8 cellular contexts compared by ENCODE assay signal in the genomic region with DNA sequence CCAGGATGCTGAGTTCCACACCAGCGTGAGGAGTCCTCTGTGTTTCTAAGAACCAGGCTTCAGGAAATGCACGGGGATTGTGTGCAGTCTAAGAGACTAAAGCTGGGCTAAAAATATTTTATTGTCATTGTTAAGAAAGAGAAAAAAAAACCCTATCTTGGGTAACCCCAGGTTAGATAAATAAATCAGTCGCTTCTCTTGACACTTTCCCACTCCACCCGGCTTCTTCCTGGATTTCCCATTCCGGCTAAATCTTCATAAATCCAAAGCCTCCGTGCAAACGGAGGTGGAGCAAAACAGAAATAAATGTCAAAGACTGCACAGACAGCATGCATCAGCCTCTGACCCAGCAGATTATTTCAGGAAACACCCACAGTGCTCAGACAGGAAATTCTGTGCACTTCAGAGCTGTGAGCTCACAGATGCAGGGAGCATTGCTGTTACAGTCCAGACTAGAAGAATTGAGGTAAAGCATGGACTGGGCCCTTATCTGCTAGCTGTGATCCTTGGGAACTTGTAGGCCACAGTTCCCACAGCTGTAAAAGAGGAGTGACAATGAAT. TPM values are rescaled to one million over a fixed set of nuclear protein-coding genes. Genes with fewer than 3 reads are reported as not detected.
DNase-seq lines count a peak whose midpoint lies in the region; ATAC-seq and TF ChIP-seq lines count a peak whose summit lies in the region.

No MANE protein-coding gene starts in this region.

- peaks cover 0 to 18% (median 4%) of the 10 kb centered on the region in 11 experiments; a peak in 9 of 22 replicates for H3K9me3 ChIP-seq in BLaER1 treated with 17β-estradiol and CSF1 and Interleukin-3, amounts not matched to agents 10 nM and 100 nM (replicated peaks in 1 of 11)
- H3K9me3 ChIP-seq in transverse colon: no peaks in the 10 kb centered on the region
- H3K9me3 ChIP-seq in BE2C: no peaks in the 10 kb centered on the region

- H3K9ac ChIP-seq in BLaER1 treated with 17β-estradiol and CSF1 and Interleukin-3, amounts not matched to agents 10 nM and 100 nM: peak overlapping the region; percentile 36 to 82 (median 62); a peak in 20 of 22 replicates

- peak overlapping the region in 10 of 11 experiments; percentile 25 to 94 (median 84); a peak in 20 of 22 replicates for H3K27ac ChIP-seq in BLaER1 treated with 17β-estradiol and CSF1 and Interleukin-3, amounts not matched to agents 10 nM and 100 nM
- peak overlapping the region; percentile 2 to 54 (median 46) for H3K27ac ChIP-seq in transverse colon

- H3K36me3 ChIP-seq in BLaER1 treated with 17β-estradiol and CSF1 and Interleukin-3, amounts not matched to agents 10 nM and 100 nM: no peaks in the 10 kb centered on the region
- H3K36me3 ChIP-seq in transverse colon (no peaks in the 10 kb centered on the region), BE2C (no peaks in the 10 kb centered on the region)

- intact Hi-C loops in activated T-helper 2 cell treated with anti-CD3 and anti-CD28 coated beads, Interferon-gamma antibody, Interleukin-2, Interleukin-4, amounts not matched to agents 10 μg/mL and 5 μg/mL and 100 μg/mL, durations not matched to agents 14 hours and 24 hours and 36 hours (cut with micrococcal nuclease): loop anchor here (2.0 kb wide), 1 partner anchor 109 kb away; a partner anchor contains a TSS
- intact Hi-C loops in transverse colon (cut with DNase I; ENCODE audit: low total_unique reads): no loop called here

- peak overlapping the region; percentile 61 for H3K4me3 Mint-ChIP-seq in activated T-helper 2 cell treated with anti-CD3 and anti-CD28 coated beads, Interferon-gamma antibody, Interleukin-2, Interleukin-4, amounts not matched to agents 10 μg/mL and 5 μg/mL and 100 μg/mL, durations not matched to agents 14 hours and 24 hours and 36 hours (ENCODE audit: low read depth)

- peak; percentile 57 for ATAC-seq in GM19328 (IDR thresholded peaks at IDR 0.05; ENCODE audit: unreplicated experiment)
- ATAC-seq in HG03565 (IDR thresholded peaks at IDR 0.05; ENCODE audit: unreplicated experiment): peak; percentile 50

- DNase-seq in activated T-helper 2 cell treated with anti-CD3 and anti-CD28 coated beads, Interferon-gamma antibody, Interleukin-2, Interleukin-4, amounts not matched to agents 10 μg/mL and 5 μg/mL and 100 μg/mL, durations not matched to agents 14 hours and 24 hours and 36 hours (ENCODE audit: low spot score): no peak
- DNase-seq in iris pigment epithelial cell (ENCODE audit: low read depth): peak; percentile 94
- no peak for DNase-seq in transverse colon
- DNase-seq in NCI-H1092 treated with DMSO at 0.1 percent for 48 hours (lab: John Stamatoyannopoulos, UW): no peak
- DNase-seq in BE2C: no peak

- no peak for TF ChIP-seq POLR2A in transverse colon (IDR thresholded peaks at IDR 0.05)

- H3K27me3 Mint-ChIP-seq in activated T-helper 2 cell treated with anti-CD3 and anti-CD28 coated beads, Interferon-gamma antibody, Interleukin-2, Interleukin-4, amounts not matched to agents 10 μg/mL and 5 μg/mL and 100 μg/mL, durations not matched to agents 14 hours and 24 hours and 36 hours (ENCODE audit: low read depth): no peaks in the 10 kb centered on the region

- H3K36me3 Mint-ChIP-seq in activated T-helper 2 cell treated with anti-CD3 and anti-CD28 coated beads, Interferon-gamma antibody, Interleukin-2, Interleukin-4, amounts not matched to agents 10 μg/mL and 5 μg/mL and 100 μg/mL, durations not matched to agents 14 hours and 24 hours and 36 hours (ENCODE audit: low read depth): peaks cover 10% of the 10 kb centered on the region

- WGBS in transverse colon (ENCODE audit: low coverage in 1 of 2), 2 donors: 0 to 6% methylated on average over 4 to 7 of the region's 7 CpGs

- in situ Hi-C loops in transverse colon (cut with MboI; ENCODE audit: low pct_ligation_motif_present in 1 of 4, low pct_unique_long_range_greater_than_20kb in 1 of 4, low sequenced_read_pairs in 3 of 4): no loop called here

- H3K4me1 Mint-ChIP-seq in activated T-helper 2 cell treated with anti-CD3 and anti-CD28 coated beads, Interferon-gamma antibody, Interleukin-2, Interleukin-4, amounts not matched to agents 10 μg/mL and 5 μg/mL and 100 μg/mL, durations not matched to agents 14 hours and 24 hours and 36 hours (ENCODE audit: low read depth): peaks cover 48% of the 10 kb centered on the region

- peaks cover 8% of the 10 kb centered on the region for H3K9me3 Mint-ChIP-seq in activated T-helper 2 cell treated with anti-CD3 and anti-CD28 coated beads, Interferon-gamma antibody, Interleukin-2, Interleukin-4, amounts not matched to agents 10 μg/mL and 5 μg/mL and 100 μg/mL, durations not matched to agents 14 hours and 24 hours and 36 hours

- no peak for TF ChIP-seq EP300 in transverse colon (IDR thresholded peaks at IDR 0.05; ENCODE audit: low read depth)

- peak overlapping the region; percentile 71 to 93 (median 85) for H3K4me2 ChIP-seq in BLaER1 treated with 17β-estradiol and CSF1 and Interleukin-3, amounts not matched to agents 10 nM and 100 nM

- H3K27ac Mint-ChIP-seq in activated T-helper 2 cell treated with anti-CD3 and anti-CD28 coated beads, Interferon-gamma antibody, Interleukin-2, Interleukin-4, amounts not matched to agents 10 μg/mL and 5 μg/mL and 100 μg/mL, durations not matched to agents 14 hours and 24 hours and 36 hours: peak overlapping the region; percentile 94

- 0 out of 22 replicates have a peak, but pooled peaks cover 0 to 5% (median 0%) of the 10 kb centered on the region in 11 experiments for H3K27me3 ChIP-seq in BLaER1 treated with 17β-estradiol and CSF1 and Interleukin-3, amounts not matched to agents 10 nM and 100 nM
- no peaks in the 10 kb centered on the region for H3K27me3 ChIP-seq in transverse colon
- peaks cover 4% of the 10 kb centered on the region; the same call in 1 of the 2 replicates for H3K27me3 ChIP-seq in BE2C

- H3K4me3 ChIP-seq in BLaER1 treated with 17β-estradiol and CSF1 and Interleukin-3, amounts not matched to agents 10 nM and 100 nM: peak overlapping the region; percentile 14 to 56 (median 42); a peak in 16 of 20 replicates
- no peak overlapping the region for H3K4me3 ChIP-seq in transverse colon
- H3K4me3 ChIP-seq in BE2C (ENCODE audit: low read depth, low read length): no peak overlapping the region

- H3K4me1 ChIP-seq in BLaER1 treated with 17β-estradiol and CSF1 and Interleukin-3, amounts not matched to agents 10 nM and 100 nM: peaks cover 52 to 72% (median 66%) of the 10 kb centered on the region in 10 experiments
- peaks cover 4 to 28% (median 12%) of the 10 kb centered on the region in 4 donors for H3K4me1 ChIP-seq in transverse colon
- no peaks in the 10 kb centered on the region for H3K4me1 ChIP-seq in BE2C

- H4K20me1 ChIP-seq in BLaER1 treated with 17β-estradiol and CSF1 and Interleukin-3, amounts not matched to agents 10 nM and 100 nM: peaks cover 0 to 6% (median 0%) of the 10 kb centered on the region in 11 experiments; a peak in 1 of 22 replicates

- TF ChIP-seq CTCF in transverse colon (IDR thresholded peaks at IDR 0.05) (no peak), BE2C (IDR thresholded peaks at IDR 0.05; ENCODE audit: low read depth, low read length) (no peak)

RNA-seq across cellular contexts. Expression of a gene that starts 44.8 kb away (rescaled TPM):
- total RNA-seq in activated T-helper 2 cell treated with anti-CD3 and anti-CD28 coated beads, Interferon-gamma antibody, Interleukin-2, Interleukin-4, amounts not matched to agents 10 μg/mL and 5 μg/mL and 100 μg/mL, durations not matched to agents 14 hours and 24 hours and 36 hours: not detected in 2 replicates
- 1 to 10 TPM in 2 of 4 donors, under 1 TPM in 2; 0.40 to 1.9 (median 1.00) TPM for total RNA-seq in transverse colon
- polyA plus RNA-seq in BE2C (2012; ENCODE audit: insufficient read depth, insufficient read length, low read depth): 55.8 TPM

Comparison
In these comparisons a context has a peak if more than half of its experiments do, and no peak if none do; other contexts are left out.
1. H3K4me3 ChIP-seq: peak in BLaER1 treated with 17β-estradiol and CSF1 and Interleukin-3, amounts not matched to agents 10 nM and 100 nM (10 of 10); none in transverse colon (0 of 4) and BE2C (single experiment).